In the genomic region with DNA sequence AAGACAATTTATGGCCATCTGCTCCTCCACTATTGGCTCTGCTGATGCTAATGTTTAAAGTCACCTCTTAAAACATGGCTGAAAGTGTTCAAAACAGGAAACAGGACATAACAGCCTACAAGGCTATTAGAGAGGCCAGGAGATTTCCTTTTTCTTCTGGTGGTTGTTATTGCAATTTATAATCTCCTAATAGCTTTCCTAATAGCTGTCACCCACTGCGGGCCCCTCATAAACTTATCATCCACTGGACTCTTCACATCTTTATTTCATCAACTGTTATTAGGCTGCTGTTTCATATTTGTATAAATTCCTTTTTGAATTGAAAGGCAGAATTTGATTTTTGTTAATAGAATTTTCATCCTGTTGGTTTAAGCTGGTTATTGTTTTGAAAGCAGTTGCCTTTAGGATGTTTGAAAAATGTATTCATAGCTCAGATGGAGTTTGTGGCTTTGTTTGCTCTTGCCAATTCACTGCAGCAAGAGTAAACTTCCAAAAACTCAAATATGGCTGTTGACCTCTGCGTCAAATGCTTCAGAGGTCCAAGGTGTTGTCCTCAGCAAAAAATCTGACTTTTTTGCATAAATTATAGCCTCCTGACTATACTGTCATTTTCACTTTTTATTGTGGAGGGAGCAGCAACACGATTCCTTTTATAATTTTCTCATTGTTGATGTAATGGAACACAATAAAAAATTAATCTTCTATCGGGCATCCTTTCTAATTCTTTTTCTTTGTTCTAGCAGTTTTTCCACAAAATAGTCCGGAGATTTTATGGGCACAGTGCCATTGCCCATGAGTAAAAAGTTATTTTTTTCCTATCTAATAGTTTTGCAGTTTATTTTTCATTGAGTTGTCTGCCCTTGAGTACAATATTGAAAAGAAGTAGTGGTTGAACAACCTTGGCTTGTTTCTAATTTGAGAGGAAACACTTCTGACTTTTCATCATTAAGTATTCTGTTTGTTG, we compare ENCODE assay signal across 22 cellular contexts.
A peak's percentile ranks its signal among the peaks of the same experiment; 100 is the strongest.
DNase-seq lines count a peak whose midpoint lies in the region; ATAC-seq and TF ChIP-seq lines count a peak whose summit lies in the region.
"Had no signal": no experiment of that assay in that cellular context is flagged by ENCODE, and none has a peak within 500 bp of the region (broad histone marks: within the 10 kb centered on the region; RNA-seq: fewer than 3 reads in every experiment).

No MANE protein-coding gene starts in this region.

- POLR2A ChIA-PET in MCF 10A (lab: Yijun Ruan, JAX), result no interaction called here

- H4K20me1 ChIP-seq in mammary epithelial cell (ENCODE audit: insufficient read depth, low read length), result no peaks in the 10 kb centered on the region

- no peak overlapping the region for H3K27ac ChIP-seq in mammary epithelial cell (ENCODE audit: insufficient read depth, low read depth, low read length)
- H3K27ac ChIP-seq in prostate gland, result no peak overlapping the region
- H3K27ac ChIP-seq: HL-60, KMS-11 had no signal

- H3K79me2 ChIP-seq in mammary epithelial cell (ENCODE audit: insufficient read depth, low read length), result no peaks in the 10 kb centered on the region

- no peaks in the 10 kb centered on the region for H3K36me3 Mint-ChIP-seq in MCF 10A (ENCODE audit: insufficient read depth, unreplicated experiment)

- H3K27me3 Mint-ChIP-seq in MCF 10A (ENCODE audit: insufficient read depth, unreplicated experiment), result no peaks in the 10 kb centered on the region

- H3K4me1 ChIP-seq in mammary epithelial cell (ENCODE audit: insufficient read depth, low read length), result peaks cover 17% of the 10 kb centered on the region
- H3K4me1 ChIP-seq in prostate gland (replicated peaks), result no peaks in the 10 kb centered on the region

- in situ Hi-C loops in mammary epithelial cell (cut with MboI; ENCODE audit: low sequenced_read_pairs in 2 of 2), result loop anchor here (25.0 kb wide), 3 partner anchors 438 to 1638 kb away; no protein-coding TSS in a partner anchor

- TF ChIP-seq POLR2A in prostate gland (IDR thresholded peaks at IDR 0.05), result no peak

- H3K4me2 ChIP-seq in mammary epithelial cell (ENCODE audit: insufficient read depth, low read depth, low read length), result no peak overlapping the region
- H3K4me2 ChIP-seq: KMS-11 had no signal

- no peak for TF ChIP-seq CTCF in mammary epithelial cell (conservative IDR thresholded peaks at IDR 0.05 in 1 of 2, IDR thresholded peaks at IDR 0.05 in 1 of 2; ENCODE audit: extremely low read depth in 1 of 2, insufficient read depth in 1 of 2, low read depth in 1 of 2, low read length in 2 of 2)
- TF ChIP-seq CTCF in MCF 10A (IDR thresholded peaks at IDR 0.05; ENCODE audit: unreplicated experiment), result no peak
- no peak for TF ChIP-seq CTCF in fibroblast of villous mesenchyme (IDR thresholded peaks at IDR 0.05; ENCODE audit: insufficient read depth, low read depth, low read length)
- TF ChIP-seq CTCF in prostate gland (IDR thresholded peaks at IDR 0.05), result no peak

- BruUV-seq in mammary epithelial cell (replicated peaks; lab: Mats Ljungman, UMichigan) (no TSS peak), MCF 10A (replicated peaks; lab: Mats Ljungman, UMichigan) (no TSS peak)

- no peak overlapping the region for H3K4me3 ChIP-seq in mammary epithelial cell (replicated peaks in 1 of 3; ENCODE audit: insufficient read depth in 1 of 3, low read depth in 2 of 3, low read length in 3 of 3)
- no peak overlapping the region for H3K4me3 ChIP-seq in fibroblast of villous mesenchyme (ENCODE audit: low read depth, low read length)
- H3K4me3 ChIP-seq in prostate gland, result no peak overlapping the region
- H3K4me3 ChIP-seq: GM12878 had no signal

- 70% methylated on average over 5 of the region's 5 CpGs for WGBS in mammary epithelial cell (ENCODE audit: low coverage, missing lambda C conversion rate)
- 46% methylated on average over 5 of the region's 5 CpGs for WGBS in prostate gland

- H3K27me3 ChIP-seq in mammary epithelial cell (ENCODE audit: insufficient read depth, low read length) (no peaks in the 10 kb centered on the region), prostate gland (replicated peaks; ENCODE audit: insufficient read depth) (no peaks in the 10 kb centered on the region)

- H3K9me3 ChIP-seq in mammary epithelial cell (replicated peaks; ENCODE audit: insufficient read depth, low read length) (no peaks in the 10 kb centered on the region), prostate gland (no peaks in the 10 kb centered on the region)

- CTCF ChIA-PET in mammary epithelial cell (lab: Charles Lee; ENCODE audit: low non-redundant PET) (no interaction called here), MCF 10A (lab: Yijun Ruan, JAX) (interaction anchor here (0.6 to 3.4 kb wide), 3 partner anchors 10 to 959 kb away, joined by 3 to 12 read pairs (median 3); no protein-coding TSS in a partner anchor)

- no peaks in the 10 kb centered on the region for H3K9me3 Mint-ChIP-seq in MCF 10A (ENCODE audit: unreplicated experiment)
- H3K9me3 Mint-ChIP-seq: CD4-positive, alpha-beta T cell; HFFc6 had no signal

- DNase-seq in mammary epithelial cell (no peak), MCF 10A (ENCODE audit: unreplicated experiment) (no peak), fibroblast of villous mesenchyme (ENCODE audit: low read depth) (peak; percentile 42), prostate gland (ENCODE audit: low spot score) (no peak), HUDEP-2 (lab: John Stamatoyannopoulos, UW; ENCODE audit: unreplicated experiment in 76 of 76) (no peak), T1000 (lab: John Stamatoyannopoulos, UW) (no peak)
- DNase-seq in activated CD4-positive, alpha-beta T cell treated with anti-CD3 and anti-CD28 coated beads for 48 hours, result no peak
- DNase-seq: CD4-positive, alpha-beta T cell; COR-L47; DND-41; H7; HFFc6; MV-4-11; NCI-H1694; NCI-H2081 treated with DMSO at 0.1 percent for 48 hours; NCI-H2171 treated with DMSO at 0.1 percent for 48 hours; NCI-H526 had no signal

- H2AFZ ChIP-seq in mammary epithelial cell (ENCODE audit: low read depth, low read length), result peak overlapping the region; percentile 61

- H3K36me3 ChIP-seq in mammary epithelial cell (ENCODE audit: insufficient read depth, low read length), result no peaks in the 10 kb centered on the region
- H3K36me3 ChIP-seq in prostate gland, result no peaks in the 10 kb centered on the region

- no peak overlapping the region for H3K9ac ChIP-seq in mammary epithelial cell (ENCODE audit: insufficient read depth, low read length)
- H3K9ac ChIP-seq: KMS-11 had no signal

- peaks cover 41% of the 10 kb centered on the region for H3K4me1 Mint-ChIP-seq in MCF 10A (ENCODE audit: insufficient read depth, unreplicated experiment)

- no peak overlapping the region for H3K4me3 Mint-ChIP-seq in MCF 10A (ENCODE audit: unreplicated experiment)
- H3K4me3 Mint-ChIP-seq: CD4-positive, alpha-beta T cell; HFFc6 had no signal

- intact Hi-C loops in mammary epithelial cell (cut with micrococcal nuclease) (no loop called here), MCF 10A (cut with micrococcal nuclease) (no loop called here), prostate gland (cut with DNase I) (no loop called here)

- ATAC-seq in SK-N-SH treated with all-trans-retinoic acid at 6 μM for 48 hours, result peak; percentile 11
- ATAC-seq: GM12878, Panc1 had no signal

- dilution Hi-C loops in mammary epithelial cell (cut with HindIII; ENCODE audit: low sequenced_read_pairs), result loop anchor here (25.0 kb wide), 1 partner anchor 913 kb away; no protein-coding TSS in a partner anchor

- H3K27ac Mint-ChIP-seq in MCF 10A (ENCODE audit: low read depth, unreplicated experiment), result no peak overlapping the region
- H3K27ac Mint-ChIP-seq: CD4-positive, alpha-beta T cell; HFFc6 had no signal

TF ChIP-seq in SK-N-SH treated with all-trans-retinoic acid at 6 μM for 48 hours, 23 proteins besides CTCF, POLR2A, EP300 and RAD21 (continues in another document):
- no peak for TF ChIP-seq ZNF8 (CRISPR knock-in tag; IDR thresholded peaks at IDR 0.05)
- TF ChIP-seq, protein P1, sequence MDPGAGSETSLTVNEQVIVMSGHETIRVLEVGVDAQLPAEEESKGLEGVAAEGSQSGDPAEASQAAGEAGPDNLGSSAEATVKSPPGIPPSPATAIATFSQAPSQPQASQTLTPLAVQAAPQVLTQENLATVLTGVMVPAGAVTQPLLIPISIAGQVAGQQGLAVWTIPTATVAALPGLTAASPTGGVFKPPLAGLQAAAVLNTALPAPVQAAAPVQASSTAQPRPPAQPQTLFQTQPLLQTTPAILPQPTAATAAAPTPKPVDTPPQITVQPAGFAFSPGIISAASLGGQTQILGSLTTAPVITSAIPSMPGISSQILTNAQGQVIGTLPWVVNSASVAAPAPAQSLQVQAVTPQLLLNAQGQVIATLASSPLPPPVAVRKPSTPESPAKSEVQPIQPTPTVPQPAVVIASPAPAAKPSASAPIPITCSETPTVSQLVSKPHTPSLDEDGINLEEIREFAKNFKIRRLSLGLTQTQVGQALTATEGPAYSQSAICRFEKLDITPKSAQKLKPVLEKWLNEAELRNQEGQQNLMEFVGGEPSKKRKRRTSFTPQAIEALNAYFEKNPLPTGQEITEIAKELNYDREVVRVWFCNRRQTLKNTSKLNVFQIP (CRISPR knock-in tag; IDR thresholded peaks at IDR 0.05; ENCODE audit: borderline replicate concordance, low read depth), result no peak
- TF ChIP-seq ZNF70 (CRISPR knock-in tag; IDR thresholded peaks at IDR 0.05), result peak; percentile 26; the same call in 1 of the 2 replicates
- TF ChIP-seq, protein P2, sequence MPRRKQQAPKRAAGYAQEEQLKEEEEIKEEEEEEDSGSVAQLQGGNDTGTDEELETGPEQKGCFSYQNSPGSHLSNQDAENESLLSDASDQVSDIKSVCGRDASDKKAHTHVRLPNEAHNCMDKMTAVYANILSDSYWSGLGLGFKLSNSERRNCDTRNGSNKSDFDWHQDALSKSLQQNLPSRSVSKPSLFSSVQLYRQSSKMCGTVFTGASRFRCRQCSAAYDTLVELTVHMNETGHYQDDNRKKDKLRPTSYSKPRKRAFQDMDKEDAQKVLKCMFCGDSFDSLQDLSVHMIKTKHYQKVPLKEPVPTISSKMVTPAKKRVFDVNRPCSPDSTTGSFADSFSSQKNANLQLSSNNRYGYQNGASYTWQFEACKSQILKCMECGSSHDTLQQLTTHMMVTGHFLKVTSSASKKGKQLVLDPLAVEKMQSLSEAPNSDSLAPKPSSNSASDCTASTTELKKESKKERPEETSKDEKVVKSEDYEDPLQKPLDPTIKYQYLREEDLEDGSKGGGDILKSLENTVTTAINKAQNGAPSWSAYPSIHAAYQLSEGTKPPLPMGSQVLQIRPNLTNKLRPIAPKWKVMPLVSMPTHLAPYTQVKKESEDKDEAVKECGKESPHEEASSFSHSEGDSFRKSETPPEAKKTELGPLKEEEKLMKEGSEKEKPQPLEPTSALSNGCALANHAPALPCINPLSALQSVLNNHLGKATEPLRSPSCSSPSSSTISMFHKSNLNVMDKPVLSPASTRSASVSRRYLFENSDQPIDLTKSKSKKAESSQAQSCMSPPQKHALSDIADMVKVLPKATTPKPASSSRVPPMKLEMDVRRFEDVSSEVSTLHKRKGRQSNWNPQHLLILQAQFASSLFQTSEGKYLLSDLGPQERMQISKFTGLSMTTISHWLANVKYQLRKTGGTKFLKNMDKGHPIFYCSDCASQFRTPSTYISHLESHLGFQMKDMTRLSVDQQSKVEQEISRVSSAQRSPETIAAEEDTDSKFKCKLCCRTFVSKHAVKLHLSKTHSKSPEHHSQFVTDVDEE (CRISPR knock-in tag; IDR thresholded peaks at IDR 0.05), result peak; percentile 66
- no peak for TF ChIP-seq SNAI2 (CRISPR knock-in tag; IDR thresholded peaks at IDR 0.05)
- 0 out of 2 replicates have a peak, but pooled peaks have one; percentile 34 for TF ChIP-seq GLIS3 (CRISPR knock-in tag; IDR thresholded peaks at IDR 0.05)
